ENCODE assay signal across 8 cellular contexts in the genomic region with DNA sequence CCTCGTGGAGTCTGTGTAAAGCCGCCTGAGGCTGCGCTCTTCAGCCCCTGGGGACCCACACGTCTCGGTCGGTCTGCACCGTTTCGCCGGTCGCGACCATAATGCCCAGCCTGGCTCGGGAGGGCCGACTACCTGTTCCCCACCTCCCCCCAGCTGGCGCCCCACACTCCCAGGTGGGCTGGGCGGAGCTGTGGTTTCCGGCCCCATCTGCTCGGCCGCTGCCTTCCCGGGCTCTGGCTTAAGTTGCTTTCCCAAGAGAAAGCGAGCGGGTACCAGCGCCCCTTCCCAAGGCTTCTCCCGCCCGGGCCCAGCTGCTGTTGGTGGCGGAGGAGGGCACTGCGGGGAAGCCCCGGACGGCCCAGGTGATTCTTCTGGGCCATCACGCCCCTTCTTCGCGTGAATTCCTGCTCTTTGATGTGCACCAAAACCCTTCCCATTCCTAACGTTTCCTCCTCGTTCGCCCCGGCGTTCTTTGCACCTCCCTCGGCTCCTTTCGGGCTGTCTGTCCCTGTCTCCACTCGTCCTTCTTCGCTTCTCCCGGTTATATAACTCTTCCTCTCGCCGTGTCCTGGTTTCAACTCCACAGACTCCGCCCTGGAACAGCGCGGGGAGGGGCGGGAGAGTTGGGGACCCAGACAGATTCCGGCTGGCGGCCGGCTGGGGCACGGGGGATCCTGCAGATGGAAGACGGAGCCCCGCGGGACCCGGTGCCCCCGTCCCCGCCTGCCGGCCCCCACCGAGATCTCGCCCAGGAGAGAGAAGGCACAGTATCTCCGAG. TPM values are rescaled to one million over a fixed set of nuclear protein-coding genes. Genes with fewer than 3 reads are reported as not detected.
DNase-seq lines count a peak whose midpoint lies in the region; ATAC-seq, FAIRE-seq and TF ChIP-seq lines count a peak whose summit lies in the region.

No MANE protein-coding gene starts in this region.

- H3K4me1 ChIP-seq in ACC112 (ENCODE audit: control insufficient read depth, insufficient read depth, low read length, unreplicated experiment) (peaks cover 23% of the 10 kb centered on the region), Peyer's patch (peaks cover 0 to 52% (median 25%) of the 10 kb centered on the region in 4 donors), keratinocyte (ENCODE audit: control insufficient read depth, extremely low read depth, insufficient read depth, low read length) (peaks cover 42% of the 10 kb centered on the region), skeletal muscle tissue (ENCODE audit: control insufficient read depth in 3 of 3, insufficient read depth in 3 of 3, low read length in 3 of 3) (peaks cover 46 to 59% (median 49%) of the 10 kb centered on the region in 3 donors)

- no peak for FAIRE-seq in bronchial epithelial cell (lab: Jason Lieb, UNC)
- FAIRE-seq in keratinocyte (lab: Jason Lieb, UNC), result no peak

- TF ChIP-seq CTCF in Peyer's patch (IDR thresholded peaks at IDR 0.05) (no peak), bronchial epithelial cell (IDR thresholded peaks at IDR 0.05; ENCODE audit: insufficient read depth, low read length, severe bottlenecking) (no peak), keratinocyte (optimal IDR thresholded peaks at IDR 0.05 in 1 of 3, IDR thresholded peaks at IDR 0.05 in 1 of 3, conservative IDR thresholded peaks at IDR 0.05 in 1 of 3; ENCODE audit: extremely low read depth in 1 of 3, insufficient read depth in 2 of 3, low read length in 3 of 3) (no peak)

- H3K27me3 ChIP-seq in ACC112 (ENCODE audit: insufficient read depth, low read length) (no peaks in the 10 kb centered on the region), Peyer's patch (no peaks in the 10 kb centered on the region), bronchial epithelial cell (ENCODE audit: control insufficient read depth, insufficient read depth, low read length) (no peaks in the 10 kb centered on the region), keratinocyte (ENCODE audit: control insufficient read depth, extremely low read depth, insufficient read depth, low read length) (no peaks in the 10 kb centered on the region), skeletal muscle tissue (ENCODE audit: control insufficient read depth in 3 of 3, insufficient read depth in 3 of 3, low read length in 3 of 3) (no peaks in the 10 kb centered on the region)

- peaks cover 16% of the 10 kb centered on the region for H3K79me2 ChIP-seq in ACC112 (ENCODE audit: control insufficient read depth, insufficient read depth, low read length, unreplicated experiment)
- peaks cover 7% of the 10 kb centered on the region for H3K79me2 ChIP-seq in keratinocyte (ENCODE audit: control insufficient read depth, insufficient read depth, low read length)

- peak; percentile 59 for TF ChIP-seq POLR2A in GM15510 (IDR thresholded peaks at IDR 0.05; ENCODE audit: borderline replicate concordance, extremely low read depth, insufficient read length)
- peak in 1 of 2 donors; percentile 92 for TF ChIP-seq POLR2A in Peyer's patch (IDR thresholded peaks at IDR 0.05)

- peak overlapping the region; percentile 97 for H3K9ac ChIP-seq in keratinocyte (ENCODE audit: control insufficient read depth, extremely low read depth, insufficient read depth, low read length)
- peak overlapping the region; percentile 96 to 100 (median 99) for H3K9ac ChIP-seq in skeletal muscle tissue (ENCODE audit: low read depth in 1 of 3, low read length in 3 of 3)

- H3K27ac ChIP-seq in ACC112 (ENCODE audit: low read depth, low read length), result peak overlapping the region; percentile 94
- peak overlapping the region; percentile 88 to 100 (median 95) for H3K27ac ChIP-seq in Peyer's patch
- H3K27ac ChIP-seq in keratinocyte (ENCODE audit: control insufficient read depth, insufficient read depth, low read length), result peak overlapping the region; percentile 93
- H3K27ac ChIP-seq in skeletal muscle tissue (ENCODE audit: low read depth, low read length), result peak overlapping the region; percentile 100

- peak overlapping the region; percentile 85 for H3K4me2 ChIP-seq in keratinocyte (ENCODE audit: control insufficient read depth, extremely low read depth, insufficient read depth, low read depth, low read length)

- H3K9me3 ChIP-seq in Peyer's patch (no peaks in the 10 kb centered on the region), keratinocyte (ENCODE audit: control insufficient read depth, low read depth, low read length) (no peaks in the 10 kb centered on the region), skeletal muscle tissue (ENCODE audit: control insufficient read depth in 3 of 3, low read length in 3 of 3) (no peaks in the 10 kb centered on the region)

- no peaks in the 10 kb centered on the region for H3K9me1 ChIP-seq in keratinocyte (ENCODE audit: control insufficient read depth, extremely low read depth, insufficient read depth, low read length)

- H4K20me1 ChIP-seq in keratinocyte (ENCODE audit: control insufficient read depth, extremely low read depth, insufficient read depth, low read length), result no peaks in the 10 kb centered on the region

- H3K36me3 ChIP-seq in ACC112 (ENCODE audit: insufficient read depth, low read length) (no peaks in the 10 kb centered on the region; the same call in 1 of the 2 replicates), Peyer's patch (peaks cover 0 to 7% (median 0%) of the 10 kb centered on the region in 3 donors), bronchial epithelial cell (ENCODE audit: control insufficient read depth, insufficient read depth, low read length) (peaks cover 5% of the 10 kb centered on the region), keratinocyte (ENCODE audit: control insufficient read depth in 2 of 2, extremely low read depth in 1 of 2, insufficient read depth in 2 of 2, low read length in 2 of 2) (peaks cover 5 to 8% of the 10 kb centered on the region in 2 experiments), skeletal muscle tissue (ENCODE audit: control insufficient read depth in 3 of 3, insufficient read depth in 3 of 3, low read length in 3 of 3) (peaks cover 0 to 4% (median 0%) of the 10 kb centered on the region in 3 donors)

- H2AFZ ChIP-seq in ACC112 (ENCODE audit: low read length, unreplicated experiment), result peak overlapping the region; percentile 39
- H2AFZ ChIP-seq in keratinocyte (ENCODE audit: control insufficient read depth, low read length), result peak overlapping the region; percentile 32

- peak; percentile 45 for ATAC-seq in HG03175 (IDR thresholded peaks at IDR 0.05; ENCODE audit: unreplicated experiment)

- dilution Hi-C loops in keratinocyte (cut with MboI; ENCODE audit: extremely low pct_ligation_motif_present, low sequenced_read_pairs), result no loop called here

- H3K4me3 ChIP-seq in ACC112 (ENCODE audit: low read depth, low read length), result peak overlapping the region; percentile 83
- H3K4me3 ChIP-seq in Peyer's patch, result peak overlapping the region; percentile 54 to 85 (median 76)
- peak overlapping the region; percentile 79 for H3K4me3 ChIP-seq in bronchial epithelial cell (ENCODE audit: low read depth, low read length)
- H3K4me3 ChIP-seq in keratinocyte (ENCODE audit: control insufficient read depth in 2 of 3, extremely low read depth in 1 of 3, insufficient read depth in 2 of 3, low read depth in 1 of 3, low read length in 3 of 3), result peak overlapping the region; percentile 67 to 79 (median 78)
- H3K4me3 ChIP-seq in skeletal muscle tissue (ENCODE audit: low read length in 3 of 3), result peak overlapping the region; percentile 83 to 98 (median 97)

- DNase-seq in Peyer's patch (peak; percentile 74 to 88 (median 83)), bronchial epithelial cell (ENCODE audit: low read depth) (peak; percentile 44), keratinocyte (ENCODE audit: low read depth, low spot score) (no peak), 8988T (no peak)

RNA-seq across cellular contexts. Expression of gene KDM6B, which starts 2.0 kb away (rescaled TPM):
- total RNA-seq in Peyer's patch (10 to 100 TPM; 32.1 to 45.6 (median 36.4) TPM), bronchial epithelial cell (2.9 and 6.0 TPM in 2 replicates), skeletal muscle tissue (2.6 TPM)
- 1.0 to 1.6 TPM (median 1.4 TPM) in 3 replicates for polyA plus RNA-seq in keratinocyte
- polyA plus RNA-seq in keratinocyte (2011; ENCODE audit: low read depth), result 8.2 TPM
- 1.0 and 1.6 TPM in 2 replicates for polyA plus RNA-seq in keratinocyte (2011; cell fraction: cytosol; rRNA removed)
- polyA plus RNA-seq in keratinocyte (2011; cell fraction: nucleus; rRNA removed), result 11.7 and 18.0 TPM in 2 replicates
- 9.1 and 12.5 TPM in 2 replicates for polyA plus RNA-seq in keratinocyte (2012; ENCODE audit: low replicate concordance)
- polyA minus RNA-seq in keratinocyte, result 2.3 to 8.4 TPM (median 5.9 TPM) in 3 replicates
- polyA minus RNA-seq in keratinocyte (2011; cell fraction: cytosol; rRNA and poly(A)+ RNA removed), result 4.0 TPM
- polyA minus RNA-seq in keratinocyte (2011; cell fraction: nucleus; rRNA and poly(A)+ RNA removed), result 18.1 and 23.6 TPM in 2 replicates

RNA-seq across cellular contexts. Expression of gene TMEM88, which starts 18.9 kb away (rescaled TPM):
- total RNA-seq in Peyer's patch, result 10 to 100 TPM in 3 of 4 donors, 1 to 10 TPM in 1; 3.4 to 29.7 (median 12.9) TPM
- 0.64 TPM in 1 of 2 replicates, not detected in the other for total RNA-seq in bronchial epithelial cell
- polyA plus RNA-seq in keratinocyte, result 0.14 to 0.45 TPM (median 0.24 TPM) in 3 replicates
- not detected for polyA plus RNA-seq in keratinocyte (2011; ENCODE audit: low read depth)
- 0.09 and 0.16 TPM in 2 replicates for polyA plus RNA-seq in keratinocyte (2011; cell fraction: cytosol; rRNA removed)
- polyA plus RNA-seq in keratinocyte (2011; cell fraction: nucleus; rRNA removed), result 2.1 and 3.6 TPM in 2 replicates
- polyA plus RNA-seq in keratinocyte (2012; ENCODE audit: low replicate concordance), result 0.36 and 1.5 TPM in 2 replicates
- not detected in 3 replicates for polyA minus RNA-seq in keratinocyte
- not detected for polyA minus RNA-seq in keratinocyte (2011; cell fraction: cytosol; rRNA and poly(A)+ RNA removed)
- polyA minus RNA-seq in keratinocyte (2011; cell fraction: nucleus; rRNA and poly(A)+ RNA removed), result 2.6 TPM in 1 of 2 replicates, not detected in the other
- total RNA-seq in skeletal muscle tissue, result 7.3 TPM

RNA-seq across cellular contexts. Expression of gene NAA38, which starts 21.4 kb away (rescaled TPM):
- total RNA-seq in Peyer's patch (10 to 100 TPM; 28.6 to 75.8 (median 47.8) TPM), bronchial epithelial cell (36.6 and 47.5 TPM in 2 replicates), skeletal muscle tissue (50.1 TPM)
- polyA plus RNA-seq in keratinocyte, result 41.0 to 130 TPM (median 70.9 TPM) in 3 replicates
- 31.0 TPM for polyA plus RNA-seq in keratinocyte (2011; ENCODE audit: low read depth)
- polyA plus RNA-seq in keratinocyte (2011; cell fraction: cytosol; rRNA removed), result 30.0 and 56.4 TPM in 2 replicates
- polyA plus RNA-seq in keratinocyte (2011; cell fraction: nucleus; rRNA removed), result 21.9 and 22.5 TPM in 2 replicates
- polyA plus RNA-seq in keratinocyte (2012; ENCODE audit: low replicate concordance), result 51.7 and 115 TPM in 2 replicates
- polyA minus RNA-seq in keratinocyte, result 11.5 to 53.1 TPM (median 28.6 TPM) in 3 replicates
- polyA minus RNA-seq in keratinocyte (2011; cell fraction: cytosol; rRNA and poly(A)+ RNA removed), result 221 TPM
- 8.3 and 23.7 TPM in 2 replicates for polyA minus RNA-seq in keratinocyte (2011; cell fraction: nucleus; rRNA and poly(A)+ RNA removed)

RNA-seq across cellular contexts. Expression of gene CYB5D1, which starts 21.8 kb away (rescaled TPM):
- 1 to 10 TPM; 3.3 to 5.1 (median 4.2) TPM for total RNA-seq in Peyer's patch
- total RNA-seq in bronchial epithelial cell, result 6.5 and 9.0 TPM in 2 replicates
- 9.0 to 14.8 TPM (median 12.4 TPM) in 3 replicates for polyA plus RNA-seq in keratinocyte
- polyA plus RNA-seq in keratinocyte (2011; ENCODE audit: low read depth), result 3.5 TPM
- polyA plus RNA-seq in keratinocyte (2011; cell fraction: cytosol; rRNA removed), result 7.8 and 10.9 TPM in 2 replicates
- polyA plus RNA-seq in keratinocyte (2011; cell fraction: nucleus; rRNA removed), result 15.4 and 19.2 TPM in 2 replicates
- 6.5 and 9.8 TPM in 2 replicates for polyA plus RNA-seq in keratinocyte (2012; ENCODE audit: low replicate concordance)
- polyA minus RNA-seq in keratinocyte, result 6.2 to 12.7 TPM (median 6.7 TPM) in 3 replicates
- polyA minus RNA-seq in keratinocyte (2011; cell fraction: cytosol; rRNA and poly(A)+ RNA removed), result 9.8 TPM
- 5.5 and 9.0 TPM in 2 replicates for polyA minus RNA-seq in keratinocyte (2011; cell fraction: nucleus; rRNA and poly(A)+ RNA removed)
- 3.7 TPM for total RNA-seq in skeletal muscle tissue

RNA-seq across cellular contexts. Expression of gene CHD3, which starts 52.6 kb away (rescaled TPM):
- 10 to 100 TPM; 36.1 to 99.9 (median 45.1) TPM for total RNA-seq in Peyer's patch
- total RNA-seq in bronchial epithelial cell, result 41.3 and 98.2 TPM in 2 replicates
- 27.8 to 30.1 TPM (median 28.1 TPM) in 3 replicates for polyA plus RNA-seq in keratinocyte
- 19.1 TPM for polyA plus RNA-seq in keratinocyte (2011; ENCODE audit: low read depth)
- 21.7 and 36.9 TPM in 2 replicates for polyA plus RNA-seq in keratinocyte (2011; cell fraction: cytosol; rRNA removed)
- polyA plus RNA-seq in keratinocyte (2011; cell fraction: nucleus; rRNA removed), result 110 and 113 TPM in 2 replicates
- 21.0 and 81.2 TPM in 2 replicates for polyA plus RNA-seq in keratinocyte (2012; ENCODE audit: low replicate concordance)
- polyA minus RNA-seq in keratinocyte, result 51.0 to 122 TPM (median 65.2 TPM) in 3 replicates
- polyA minus RNA-seq in keratinocyte (2011; cell fraction: cytosol; rRNA and poly(A)+ RNA removed), result 83.5 TPM
- 50.3 and 60.0 TPM in 2 replicates for polyA minus RNA-seq in keratinocyte (2011; cell fraction: nucleus; rRNA and poly(A)+ RNA removed)
- total RNA-seq in skeletal muscle tissue, result 76.2 TPM

Comparison
In these comparisons a context has a peak if more than half of its experiments do, and no peak if none do; other contexts are left out.
1. DNase-seq: peak in Peyer's patch (3 of 3) and bronchial epithelial cell (single experiment); none in keratinocyte (single experiment) and 8988T (single experiment).
2. Peak in every context shown above with its lines, with median percentiles within 50 percentile points of each other: H3K27ac ChIP-seq and H3K4me3 ChIP-seq.